In genomic region chr2:239520811-239521517, GRCh38 we compare ENCODE assay signal across 23 cellular contexts.
"Had no signal": no experiment of that assay in that cellular context is flagged by ENCODE, and none has a peak within 500 bp of the region (broad histone marks: within the 10 kb centered on the region; RNA-seq: fewer than 3 reads in every experiment).

No MANE protein-coding gene starts in this region.

- H3K4me1 ChIP-seq: breast epithelium, Peyer's patch had no signal

- H3K4me3 ChIP-seq: breast epithelium, Peyer's patch had no signal

- H3K4me2 ChIP-seq: KMS-11 had no signal

- ATAC-seq: activated CD4-positive, CD25-positive, alpha-beta regulatory T cell treated with anti-CD3 and anti-CD28 coated beads, Interleukin-2, amount 50 U/mL, for 24 hours; activated CD8-positive, alpha-beta T cell treated with anti-CD3 and anti-CD28 coated beads for 36 hours; activated T-cell treated with anti-CD3 and anti-CD28 coated beads, Interleukin-2, amount 50 U/mL, for 72 hours had no signal

- H3K4me1 Mint-ChIP-seq: activated naive CD4-positive, alpha-beta T cell treated with anti-CD3 and anti-CD28 coated beads, Interleukin-2, amount 50 U/mL, for 24 hours had no signal

- H3K27ac Mint-ChIP-seq: activated CD8-positive, alpha-beta T cell treated with anti-CD3 and anti-CD28 coated beads for 36 hours; activated naive CD4-positive, alpha-beta T cell treated with anti-CD3 and anti-CD28 coated beads, Interleukin-2, amount 50 U/mL, for 24 hours; activated T-cell treated with anti-CD3 and anti-CD28 coated beads, Interleukin-2, amount 50 U/mL, for 72 hours; activated T-helper 2 cell treated with anti-CD3 and anti-CD28 coated beads, Interferon-gamma antibody, Interleukin-2, Interleukin-4, amounts not matched to agents 10 μg/mL and 5 μg/mL and 100 μg/mL, durations not matched to agents 14 hours and 24 hours and 36 hours; T-helper 1 cell treated with Interleukin-12 subunit alpha and Interleukin-12 subunit beta and Interleukin-4 antibody, amounts not matched to agents 30 μg/mL and 1 μg/mL, for 36 hours had no signal

- H3K9me3 ChIP-seq: breast epithelium, Peyer's patch had no signal

- H3K27me3 ChIP-seq: Peyer's patch had no signal

- H3K36me3 Mint-ChIP-seq: activated naive CD4-positive, alpha-beta T cell treated with anti-CD3 and anti-CD28 coated beads, Interleukin-2, amount 50 U/mL, for 24 hours had no signal

- H3K9me3 Mint-ChIP-seq: activated CD8-positive, alpha-beta T cell treated with anti-CD3 and anti-CD28 coated beads for 36 hours; activated naive CD4-positive, alpha-beta T cell treated with anti-CD3 and anti-CD28 coated beads, Interleukin-2, amount 50 U/mL, for 24 hours; activated T-cell treated with anti-CD3 and anti-CD28 coated beads, Interleukin-2, amount 50 U/mL, for 72 hours; activated T-helper 2 cell treated with anti-CD3 and anti-CD28 coated beads, Interferon-gamma antibody, Interleukin-2, Interleukin-4, amounts not matched to agents 10 μg/mL and 5 μg/mL and 100 μg/mL, durations not matched to agents 14 hours and 24 hours and 36 hours; T-helper 1 cell treated with Interleukin-12 subunit alpha and Interleukin-12 subunit beta and Interleukin-4 antibody, amounts not matched to agents 30 μg/mL and 1 μg/mL, for 36 hours had no signal

- H3K27ac ChIP-seq: breast epithelium, KMS-11, Peyer's patch, RWPE1 had no signal

- DNase-seq: activated CD4-positive, alpha-beta T cell treated with anti-CD3 and anti-CD28 coated beads for 4 hours; activated CD8-positive, alpha-beta memory T cell treated with anti-CD3 and anti-CD28 coated beads, Interleukin-2, amount 50 U/mL, for 4 hours; activated CD8-positive, alpha-beta T cell treated with anti-CD3 and anti-CD28 coated beads for 36 hours; activated gamma-delta T cell treated with Interleukin-2 at 50 U/mL for 16 hours; activated T-cell treated with anti-CD3 and anti-CD28 coated beads, Interleukin-2, amount 50 U/mL, for 72 hours; aorta; NCI-H1092 treated with DMSO at 0.1 percent for 48 hours; NCI-H1417 treated with DMSO at 0.1 percent for 48 hours; NCI-H1694; NCI-H2029; NCI-H2107; NCI-H345; NCI-H510A treated with DMSO at 0.1 percent for 48 hours; NCI-H69; Peyer's patch; SHP77 treated with DMSO at 0.1 percent for 48 hours had no signal

- H3K36me3 ChIP-seq: breast epithelium, Peyer's patch had no signal

- H3K9ac ChIP-seq: KMS-11 had no signal

- H3K4me3 Mint-ChIP-seq: activated CD8-positive, alpha-beta T cell treated with anti-CD3 and anti-CD28 coated beads for 36 hours; activated naive CD4-positive, alpha-beta T cell treated with anti-CD3 and anti-CD28 coated beads, Interleukin-2, amount 50 U/mL, for 24 hours; activated T-cell treated with anti-CD3 and anti-CD28 coated beads, Interleukin-2, amount 50 U/mL, for 72 hours; T-helper 1 cell treated with Interleukin-12 subunit alpha and Interleukin-12 subunit beta and Interleukin-4 antibody, amounts not matched to agents 30 μg/mL and 1 μg/mL, for 36 hours had no signal
